Comparison of ENCODE assay signal across 9 cellular contexts in genomic region chr1:160646711-160647328, GRCh38. TPM values are rescaled to one million over a fixed set of nuclear protein-coding genes. Genes with fewer than 3 reads are reported as not detected.
DNase-seq lines count a peak whose midpoint lies in the region; ATAC-seq, FAIRE-seq and TF ChIP-seq lines count a peak whose summit lies in the region.
"Had no signal": no experiment of that assay in that cellular context is flagged by ENCODE, and none has a peak within 500 bp of the region (broad histone marks: within the 10 kb centered on the region; RNA-seq: fewer than 3 reads in every experiment).

Gene SLAMF1 (minus strand): TSS chr1:160647044. CDS start chr1:160646945, 99 bp downstream.

- no peak for FAIRE-seq in small intestine (lab: Jason Lieb, UNC)
- FAIRE-seq: pancreas had no signal

- peak within 1 kb of the TSS in 1 of 2 donors; percentile 81 for H3K27ac ChIP-seq in small intestine (ENCODE audit: low read depth in 1 of 2, low read length in 1 of 2)
- no peak within 1 kb of the TSS for H3K27ac ChIP-seq in RWPE1
- H3K27ac ChIP-seq: pancreas had no signal

- peak within 1 kb of the TSS; percentile 17 to 24 for H3K4me3 ChIP-seq in small intestine (ENCODE audit: low read depth in 1 of 2, low read length in 2 of 2)
- H3K4me3 ChIP-seq: pancreas had no signal

- DNase-seq in activated naive CD4-positive, alpha-beta T cell treated with Interleukin-2 at 50 U/mL for 16 hours, result peak; percentile 51
- no peak for DNase-seq in activated naive CD4-positive, alpha-beta T cell (lab: John Stamatoyannopoulos, UW)
- peak; percentile 67 to 74 for DNase-seq in activated T-cell treated with anti-CD3 and anti-CD28 coated beads, Interleukin-2, amount 50 U/mL, for 48 hours
- DNase-seq in small intestine, result no peak
- no peak for DNase-seq in RWPE1 (ENCODE audit: low spot score)
- DNase-seq in NCI-H748 (lab: John Stamatoyannopoulos, UW; ENCODE audit: unreplicated experiment), result no peak
- DNase-seq: pancreas had no signal

- CTCF ChIA-PET in RWPE1 (lab: Yijun Ruan, JAX), result no interaction called here

- no peaks in the 10 kb centered on the region for H3K9me3 ChIP-seq in small intestine (ENCODE audit: control insufficient read depth, low read depth)
- H3K9me3 ChIP-seq: pancreas had no signal

- POLR2A ChIA-PET in RWPE1 (lab: Yijun Ruan, JAX; ENCODE audit: low non-redundant PET), result no interaction called here

- WGBS in small intestine, 3 donors, result 50 to 84% (median 64%) methylated on average over 11 of the region's 11 CpGs

- H3K4me1 ChIP-seq in small intestine (ENCODE audit: control insufficient read depth in 2 of 2, insufficient read depth in 1 of 2, low read depth in 1 of 2, low read length in 1 of 2), result no peaks in the 10 kb centered on the region

- no peaks in the 10 kb centered on the region for H3K27me3 ChIP-seq in small intestine (ENCODE audit: control insufficient read depth in 2 of 2, insufficient read depth in 2 of 2, low read length in 2 of 2)
- H3K27me3 ChIP-seq: pancreas had no signal

- no peaks in the 10 kb centered on the region for H3K36me3 ChIP-seq in small intestine (ENCODE audit: control insufficient read depth in 2 of 2, insufficient read depth in 2 of 2, low read length in 2 of 2)
- H3K36me3 ChIP-seq: pancreas had no signal

- no peak for TF ChIP-seq CTCF in RWPE1 (conservative IDR thresholded peaks at IDR 0.05; ENCODE audit: low read depth)

- ATAC-seq in HG03342 (IDR thresholded peaks at IDR 0.05; ENCODE audit: unreplicated experiment), result peak; percentile 48
- no peak for ATAC-seq in HG03025 (IDR thresholded peaks at IDR 0.05; ENCODE audit: low FRiP score, unreplicated experiment)

RNA-seq across cellular contexts. Expression of gene SLAMF1, which starts in this region (rescaled TPM):
- 1 to 10 TPM in 1 of 3 donors, under 1 TPM in 2; 0.22 to 1.4 (median 0.46) TPM for polyA plus RNA-seq in small intestine

Comparison
In these comparisons a context has a peak if more than half of its experiments do, and no peak if none do; other contexts are left out.
1. DNase-seq: peak in activated naive CD4-positive, alpha-beta T cell treated with Interleukin-2 at 50 U/mL for 16 hours (single experiment) and activated T-cell treated with anti-CD3 and anti-CD28 coated beads, Interleukin-2, amount 50 U/mL, for 48 hours (2 of 2); none in activated naive CD4-positive, alpha-beta T cell (0 of 4), small intestine (single experiment), RWPE1 (single experiment) and NCI-H748 (single experiment).